In genomic region chr2:46999857-47000678, GRCh38 we compare ENCODE assay signal across 19 cellular contexts. TPM values are rescaled to one million over a fixed set of nuclear protein-coding genes. Genes with fewer than 3 reads are reported as not detected.
DNase-seq lines count a peak whose midpoint lies in the region; ATAC-seq, FAIRE-seq and TF ChIP-seq lines count a peak whose summit lies in the region.
"Had no signal": no experiment of that assay in that cellular context is flagged by ENCODE, and none has a peak within 500 bp of the region (broad histone marks: within the 10 kb centered on the region; RNA-seq: fewer than 3 reads in every experiment).

No MANE protein-coding gene starts in this region.

- no peak for TF ChIP-seq POLR2A in H1 (IDR thresholded peaks at IDR 0.05; ENCODE audit: control extremely low read depth in 1 of 2, low read depth in 2 of 2, low read length in 2 of 2)

- no peak for FAIRE-seq in H1 (lab: Jason Lieb, UNC)
- FAIRE-seq: A204.1, RCC 7860 had no signal

- H3K4me3 Mint-ChIP-seq in nephron progenitor cell = no peak overlapping the region
- H3K4me3 Mint-ChIP-seq: activated B cell treated with CpG ODN at 0.5 μM for 24 hours; CD4-positive, alpha-beta T cell; H9 had no signal

- no peak overlapping the region for H4K91ac ChIP-seq in H1 (replicated peaks; ENCODE audit: insufficient read length, low read length)

- no peak overlapping the region for H3K14ac ChIP-seq in H1 (ENCODE audit: insufficient read length)

- peaks cover 6% of the 10 kb centered on the region; the same call in 1 of the 2 replicates for H3K23me2 ChIP-seq in H1 (ENCODE audit: low read depth, low read length)

- ATAC-seq in Right ventricle myocardium inferior = peak; percentile 49
- no peak for ATAC-seq in GM18867 (IDR thresholded peaks at IDR 0.05; ENCODE audit: unreplicated experiment)
- ATAC-seq in GM19035 (IDR thresholded peaks at IDR 0.05; ENCODE audit: unreplicated experiment) = no peak
- ATAC-seq: psoas muscle had no signal

- WGBS in H1 (ENCODE audit: extremely low coverage in 1 of 2, insufficient coverage in 1 of 2, insufficient read length in 1 of 2, insufficient replicate concordance in 2 of 2, low coverage in 1 of 2, low lambda C conversion rate in 2 of 2, missing lambda C conversion rate in 1 of 2), 2 experiments = 91% methylated on average over 9 of the region's 9 CpGs; no CpG with 5 or more reads in 1 of the 2 experiments

- no peak overlapping the region for H3K4me3 ChIP-seq in H1 (ENCODE audit: extremely low read depth in 1 of 4, insufficient read depth in 2 of 4, low read depth in 3 of 4, low read length in 4 of 4)
- H3K4me3 ChIP-seq: psoas muscle, testis had no signal

- peaks cover 34% of the 10 kb centered on the region for H3K4me1 Mint-ChIP-seq in nephron progenitor cell
- H3K4me1 Mint-ChIP-seq: activated B cell treated with CpG ODN at 0.5 μM for 24 hours had no signal

- H4K5ac ChIP-seq in H1 (ENCODE audit: insufficient read length, low read depth, low read length) = no peak overlapping the region

- no peak overlapping the region for H3K4me2 ChIP-seq in H1 (ENCODE audit: insufficient read depth in 1 of 2, low read depth in 2 of 2, low read length in 2 of 2)

- no peak overlapping the region for H2BK15ac ChIP-seq in H1 (ENCODE audit: low read length)

- no peak overlapping the region for H2BK120ac ChIP-seq in H1 (replicated peaks; ENCODE audit: low read depth, low read length)

- no peak overlapping the region for H3K23ac ChIP-seq in H1 (ENCODE audit: insufficient read length)

- no peak overlapping the region for H2AK5ac ChIP-seq in H1 (ENCODE audit: low read depth, low read length)

- H4K8ac ChIP-seq in H1 (ENCODE audit: extremely low read depth, insufficient read depth, low read length) = no peak overlapping the region

- intact Hi-C loops in Right ventricle myocardium inferior (cut with DNase I) = no loop called here
- intact Hi-C loops in cardiac septum (cut with DNase I) = no loop called here

- TF ChIP-seq RAD21 in H1 (IDR thresholded peaks at IDR 0.05 in 1 of 2, conservative IDR thresholded peaks at IDR 0.05 in 1 of 2; ENCODE audit: low read depth in 2 of 2, low read length in 2 of 2) = no peak

- H4K20me1 ChIP-seq in H1 (replicated peaks in 1 of 2; ENCODE audit: control insufficient read depth in 1 of 2, insufficient read depth in 2 of 2, low read length in 2 of 2) = peaks cover 0 to 2% of the 10 kb centered on the region in 2 experiments

- no peak for TF ChIP-seq EP300 in H1 (IDR thresholded peaks at IDR 0.05; ENCODE audit: borderline replicate concordance in 1 of 2, low read depth in 2 of 2, low read length in 2 of 2)

- no peaks in the 10 kb centered on the region for H3K79me2 ChIP-seq in H1 (ENCODE audit: control insufficient read depth in 1 of 2, insufficient read depth in 2 of 2, low read length in 2 of 2)

- DNase-seq in Right ventricle myocardium inferior (ENCODE audit: missing footprints) (no peak), cardiac septum (ENCODE audit: low spot score) (no peak), H1 (ENCODE audit: low read depth in 1 of 2, low spot score in 2 of 2) (no peak), nephron progenitor cell (no peak)
- no peak for DNase-seq in stimulated activated CD8-positive, alpha-beta memory T cell treated with anti-CD3 and anti-CD28 coated beads, Interleukin-4, amount 100 ng/mL, for 48 hours
- DNase-seq in stimulated activated naive CD4-positive, alpha-beta T cell treated with Interleukin-2 at 50 U/mL for 16 hours (lab: John Stamatoyannopoulos, UW) = no peak
- DNase-seq: activated B cell treated with CpG ODN at 0.5 μM for 24 hours; CD4-positive, alpha-beta T cell; DMS79 treated with DMSO at 0.1 percent for 48 hours; H9; NCI-H1930; NCI-H526; psoas muscle; T-helper 1 cell; testis had no signal

- no peak overlapping the region for H3K56ac ChIP-seq in H1 (replicated peaks; ENCODE audit: insufficient read length, low read depth, low read length)

- no peak overlapping the region for H3K4ac ChIP-seq in H1 (replicated peaks; ENCODE audit: insufficient read length, low read depth, low read length)

- CTCF ChIA-PET in H1 (lab: Charles Lee; ENCODE audit: partially characterized antibody) = interaction anchor here (0.6 to 0.9 kb wide), 4 partner anchors 28 to 512 kb away, joined by 3 read pairs; no protein-coding TSS in a partner anchor

- peaks cover 0 to 9% (median 0%) of the 10 kb centered on the region in 4 experiments; a peak in 4 of 7 replicates for H3K4me1 ChIP-seq in H1 (replicated peaks in 1 of 4; ENCODE audit: control insufficient read depth in 3 of 4, insufficient read depth in 4 of 4, low read length in 3 of 4)

- no peak overlapping the region for H2BK12ac ChIP-seq in H1 (ENCODE audit: low read depth, low read length)

- TF ChIP-seq CTCF in H1 (IDR thresholded peaks at IDR 0.05; ENCODE audit: control extremely low read depth in 1 of 3, insufficient read depth in 1 of 3, low read depth in 1 of 3, low read length in 3 of 3) (no peak), nephron progenitor cell (IDR thresholded peaks at IDR 0.05) (no peak)

- no peak overlapping the region for H3K18ac ChIP-seq in H1 (ENCODE audit: extremely low read depth, low read length)

- H3K36me3 ChIP-seq in H1 (ENCODE audit: control insufficient read depth in 2 of 4, insufficient read depth in 4 of 4, low read length in 3 of 4) = peaks cover 0 to 8% (median 6%) of the 10 kb centered on the region in 4 experiments; a peak in 4 of 8 replicates

- H3K9me3 Mint-ChIP-seq in nephron progenitor cell = no peaks in the 10 kb centered on the region
- H3K9me3 Mint-ChIP-seq: activated B cell treated with CpG ODN at 0.5 μM for 24 hours; CD4-positive, alpha-beta T cell; H9 had no signal

- H3K27ac Mint-ChIP-seq in nephron progenitor cell = peak overlapping the region; percentile 87
- H3K27ac Mint-ChIP-seq: activated B cell treated with CpG ODN at 0.5 μM for 24 hours; CD4-positive, alpha-beta T cell had no signal

- no peaks in the 10 kb centered on the region for H3K9me3 ChIP-seq in H1 (ENCODE audit: insufficient read depth in 2 of 2, low read depth in 1 of 2, low read length in 1 of 2)
- H3K9me3 ChIP-seq: psoas muscle, testis had no signal

- peaks cover 10% of the 10 kb centered on the region for H3K27me3 Mint-ChIP-seq in nephron progenitor cell (ENCODE audit: low read depth, poor library complexity)
- H3K27me3 Mint-ChIP-seq: activated B cell treated with CpG ODN at 0.5 μM for 24 hours; CD4-positive, alpha-beta T cell had no signal

- H2BK5ac ChIP-seq in H1 (ENCODE audit: low read depth, low read length) = no peak overlapping the region

- peaks cover 17% of the 10 kb centered on the region for H3K36me3 Mint-ChIP-seq in nephron progenitor cell (ENCODE audit: low read depth)

- no peak overlapping the region for H3K27ac ChIP-seq in H1 (ENCODE audit: low read depth, low read length)
- H3K27ac ChIP-seq: psoas muscle had no signal

- no peak overlapping the region for H3K9ac ChIP-seq in H1 (replicated peaks in 1 of 4; ENCODE audit: extremely low read depth in 1 of 4, low read depth in 3 of 4, low read length in 3 of 4)

- no peaks in the 10 kb centered on the region for H3K27me3 ChIP-seq in H1 (replicated peaks in 1 of 4; ENCODE audit: control insufficient read depth in 3 of 4, extremely low read depth in 1 of 4, insufficient read depth in 3 of 4, low read length in 3 of 4)
- H3K27me3 ChIP-seq: testis had no signal

- no peak overlapping the region for H2BK20ac ChIP-seq in H1 (ENCODE audit: low read length)

- POLR2A ChIA-PET in H1 (lab: Charles Lee; ENCODE audit: partially characterized antibody) = interaction anchor here (1.0 to 1.7 kb wide), 3 partner anchors 8 to 129 kb away, joined by 3 read pairs; no protein-coding TSS in a partner anchor

- H2AFZ ChIP-seq in H1 (ENCODE audit: low read length) = no peak overlapping the region

- H3K79me1 ChIP-seq in H1 (ENCODE audit: low read depth, low read length) = no peaks in the 10 kb centered on the region

TF ChIP-seq in H1, 55 proteins besides CTCF, POLR2A, EP300 and RAD21:
- no peak for TF ChIP-seq E2F6 (IDR thresholded peaks at IDR 0.05)
- TF ChIP-seq KDM1A (IDR thresholded peaks at IDR 0.05; ENCODE audit: borderline replicate concordance, low read length) = 0 out of 2 replicates have a peak, but pooled peaks have one; percentile 17

RNA-seq across cellular contexts. Expression of gene TTC7A, which starts 59.0 kb away (rescaled TPM):
- total RNA-seq in Right ventricle myocardium inferior = 9.8 TPM
- 7.4 TPM for total RNA-seq in cardiac septum
- 15.3 TPM in 2 replicates for total RNA-seq in H1 (2021; fragmentation: NEBNext Ultra II Directional; extraction: Animal tissue kit (Norgen Biotek cat#: 25700))
- polyA plus RNA-seq in H1 (2011; rRNA removed) = 7.8 and 12.5 TPM in 2 replicates
- 10.8 TPM for polyA plus RNA-seq in H1 (2011; cell fraction: cytosol; rRNA removed)
- polyA plus RNA-seq in H1 (2011; cell fraction: nucleus; rRNA removed) = 20.6 TPM
- polyA plus RNA-seq in H1 (2012, experiment 1 of 2) = 10.5 to 12.8 TPM (median 12.2 TPM) in 4 replicates
- 10.6 TPM for polyA plus RNA-seq in H1 (2012, experiment 2 of 2)
- polyA plus RNA-seq in H1 (2013, experiment 1 of 2) = 6.1 TPM
- polyA plus RNA-seq in H1 (2013, experiment 2 of 2) = 7.3 TPM
- polyA minus RNA-seq in H1 (2011; rRNA and poly(A)+ RNA removed) = 11.2 and 15.1 TPM in 2 replicates
- 7.4 TPM for polyA minus RNA-seq in H1 (2011; cell fraction: cytosol; rRNA and poly(A)+ RNA removed)
- 20.5 TPM for polyA minus RNA-seq in H1 (2011; cell fraction: nucleus; rRNA and poly(A)+ RNA removed)
